Comparison of ENCODE assay signal across 8 cellular contexts in the genomic region with DNA sequence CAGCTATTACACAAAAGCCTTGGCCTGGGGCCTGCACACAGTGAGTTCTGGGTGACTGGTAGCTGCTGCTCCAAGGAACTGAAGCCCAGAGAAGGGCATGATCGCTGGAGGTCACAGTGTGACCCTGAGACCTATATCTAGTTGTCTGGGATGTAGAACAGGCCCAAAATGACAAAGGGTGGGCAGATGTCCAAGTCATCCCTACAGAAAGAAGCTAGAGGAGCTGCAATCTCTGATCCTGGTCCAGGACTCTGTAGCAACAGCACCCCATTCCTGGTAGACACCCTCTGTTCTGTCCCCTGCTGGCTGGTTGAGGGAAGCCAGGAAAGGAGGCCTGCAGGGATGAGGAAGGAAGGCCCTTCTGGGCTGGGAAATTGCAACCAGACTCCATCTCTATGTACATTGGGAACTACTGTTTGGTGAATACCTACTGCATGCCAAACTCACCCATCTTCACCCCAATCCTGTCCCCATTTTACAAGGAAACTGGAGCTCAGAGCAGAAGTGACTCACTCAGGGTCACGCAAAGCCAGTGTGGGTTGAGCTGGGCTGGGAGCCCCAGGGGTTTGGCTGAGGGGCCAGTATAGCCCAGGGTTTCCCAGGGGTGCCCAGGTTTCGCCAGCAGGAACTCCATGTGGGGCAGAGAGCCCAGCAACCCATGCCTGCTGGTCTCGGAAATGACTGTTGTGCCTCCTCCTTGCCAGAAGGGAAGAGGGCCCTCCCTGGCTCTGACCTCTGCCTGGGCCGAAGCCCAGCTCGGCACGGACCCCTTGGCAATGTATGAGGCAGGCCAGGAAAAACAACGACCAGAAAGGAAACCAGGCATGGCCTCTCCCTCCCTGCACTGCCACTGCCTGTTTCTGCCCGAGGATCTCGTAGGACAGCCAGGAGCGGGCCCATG. TPM values are rescaled to one million over a fixed set of nuclear protein-coding genes. Genes with fewer than 3 reads are reported as not detected.
A peak's percentile ranks its signal among the peaks of the same experiment; 100 is the strongest.
DNase-seq lines count a peak whose midpoint lies in the region; TF ChIP-seq lines count a peak whose summit lies in the region.

No MANE protein-coding gene starts in this region.

- peak; percentile 18 for TF ChIP-seq CTCF in GM06990 (IDR thresholded peaks at IDR 0.05; ENCODE audit: insufficient read depth, low read length, poor library complexity, severe bottlenecking)
- TF ChIP-seq CTCF in cardiac muscle cell (IDR thresholded peaks at IDR 0.05; ENCODE audit: low read depth, low read length): peak; percentile 57

- H3K9me3 ChIP-seq in cardiac muscle cell (ENCODE audit: low read depth) (no peaks in the 10 kb centered on the region), skeletal muscle satellite cell (replicated peaks; ENCODE audit: low read length) (no peaks in the 10 kb centered on the region)

- peak overlapping the region; percentile 39 for H3K9ac ChIP-seq in skeletal muscle satellite cell (ENCODE audit: low read depth, low read length)

- peak overlapping the region; percentile 60 for H3K4me2 ChIP-seq in skeletal muscle satellite cell (ENCODE audit: low read length)

- H3K27ac ChIP-seq in cardiac muscle cell: peak overlapping the region; percentile 77

- H3K4me1 ChIP-seq in cardiac muscle cell (ENCODE audit: low read depth) (peaks cover 14% of the 10 kb centered on the region), skeletal muscle satellite cell (ENCODE audit: control insufficient read depth, insufficient read depth, low read length) (peaks cover 49% of the 10 kb centered on the region)

- H3K27me3 ChIP-seq in GM06990 (replicated peaks; ENCODE audit: control insufficient read depth, insufficient read depth, low read length): no peaks in the 10 kb centered on the region
- H3K27me3 ChIP-seq in cardiac muscle cell: no peaks in the 10 kb centered on the region
- no peaks in the 10 kb centered on the region for H3K27me3 ChIP-seq in skeletal muscle satellite cell (ENCODE audit: control insufficient read depth, insufficient read depth, low read length)

- H3K4me3 ChIP-seq in GM06990 (replicated peaks; ENCODE audit: low read depth, low read length): no peak overlapping the region
- H3K4me3 ChIP-seq in cardiac muscle cell: no peak overlapping the region
- peak overlapping the region; percentile 8 for H3K4me3 ChIP-seq in skeletal muscle satellite cell (ENCODE audit: low read length)

- no peaks in the 10 kb centered on the region; the same call in 1 of the 2 replicates for H3K36me3 ChIP-seq in GM06990 (ENCODE audit: control insufficient read depth, insufficient read depth, low read length)
- H3K36me3 ChIP-seq in cardiac muscle cell: peaks cover 18% of the 10 kb centered on the region
- H3K36me3 ChIP-seq in skeletal muscle satellite cell (ENCODE audit: insufficient read depth, low read length): peaks cover 28% of the 10 kb centered on the region

- DNase-seq in GM06990 (ENCODE audit: extremely low read depth, insufficient read length) (no peak), amniotic epithelial cell (ENCODE audit: low read depth) (peak; percentile 76), cardiac muscle cell (ENCODE audit: low read depth in 1 of 2, low spot score in 1 of 2) (peak; percentile 43 to 78), NK-92 (lab: John Stamatoyannopoulos, UW; ENCODE audit: unreplicated experiment) (no peak), NCI-H2171 (lab: John Stamatoyannopoulos, UW) (no peak), MV-4-11 (lab: John Stamatoyannopoulos, UW) (no peak), dedifferentiated amniotic fluid mesenchymal stem cell (ENCODE audit: extremely low spot score) (no peak)

RNA-seq across cellular contexts. Expression of a gene that starts 44.9 kb away (rescaled TPM):
- total RNA-seq in cardiac muscle cell: 0.32 TPM in 1 of 2 replicates, not detected in the other
- polyA plus RNA-seq in cardiac muscle cell: not detected in 2 replicates
- not detected in 2 replicates for total RNA-seq in skeletal muscle satellite cell (2012; rRNA removed)

RNA-seq across cellular contexts. Expression of a gene that starts 57.5 kb away (rescaled TPM):
- total RNA-seq in cardiac muscle cell: 10.2 and 13.7 TPM in 2 replicates
- 12.4 and 18.6 TPM in 2 replicates for polyA plus RNA-seq in cardiac muscle cell
- 16.0 and 21.2 TPM in 2 replicates for total RNA-seq in skeletal muscle satellite cell (2012; rRNA removed)

Comparison
In these comparisons a context has a peak if more than half of its experiments do, and no peak if none do; other contexts are left out.
1. DNase-seq: peak in amniotic epithelial cell (single experiment) and cardiac muscle cell (2 of 2); none in GM06990 (single experiment), NK-92 (single experiment), NCI-H2171 (single experiment), MV-4-11 (single experiment) and dedifferentiated amniotic fluid mesenchymal stem cell (single experiment).